In genomic region chr7:151825711-151826110, GRCh38 we compare ENCODE assay signal across 16 cellular contexts.
"Had no signal": no experiment of that assay in that cellular context is flagged by ENCODE, and none has a peak within 500 bp of the region (broad histone marks: within the 10 kb centered on the region; RNA-seq: fewer than 3 reads in every experiment).

No MANE protein-coding gene starts in this region.

- H3K27ac ChIP-seq: WERI-Rb-1 had no signal

- H3K27ac Mint-ChIP-seq: activated naive CD4-positive, alpha-beta T cell treated with anti-CD3 and anti-CD28 coated beads, Interleukin-2, amount 50 U/mL, for 72 hours; endodermal cell; progenitor cell of endocrine pancreas; stimulated activated naive B cell treated with anti-CD40 and anti-IgM and Interleukin-4, amounts not matched to agents 10 μg/mL and 1 μg/mL and 100 μg/mL, for 72 hours had no signal

- H3K4me3 Mint-ChIP-seq: brain; endodermal cell; naive thymus-derived CD8-positive, alpha-beta T cell had no signal

- H3K27me3 ChIP-seq: spleen had no signal

- DNase-seq: activated CD4-positive, alpha-beta T cell treated with anti-CD3 and anti-CD28 coated beads for 48 hours; activated effector memory CD4-positive, alpha-beta T cell treated with anti-CD3 and anti-CD28 coated beads, Interleukin-2, amount 50 U/mL, for 16 hours; amniotic stem cell; endodermal cell; glutamatergic neuron; naive thymus-derived CD8-positive, alpha-beta T cell; nucleus accumbens; stimulated activated CD4-positive, alpha-beta T cell treated with anti-CD3 and anti-CD28 coated beads, Interleukin-1b, Interleukin-23, amount 100 ng/mL, for 48 hours; stimulated activated naive B cell treated with anti-CD40 and anti-IgM and Interleukin-4, amounts not matched to agents 10 μg/mL and 1 μg/mL and 100 μg/mL, for 72 hours; trophoblast cell; WERI-Rb-1 had no signal

- H3K9me3 ChIP-seq: spleen had no signal

- H3K36me3 Mint-ChIP-seq: activated naive CD4-positive, alpha-beta T cell treated with anti-CD3 and anti-CD28 coated beads, Interleukin-2, amount 50 U/mL, for 72 hours; brain had no signal

- H3K36me3 ChIP-seq: spleen, WERI-Rb-1 had no signal

- H3K27me3 Mint-ChIP-seq: naive thymus-derived CD8-positive, alpha-beta T cell; stimulated activated naive B cell treated with anti-CD40 and anti-IgM and Interleukin-4, amounts not matched to agents 10 μg/mL and 1 μg/mL and 100 μg/mL, for 72 hours had no signal

- H3K4me3 ChIP-seq: lung, spleen had no signal

- H3K9me3 Mint-ChIP-seq: activated naive CD4-positive, alpha-beta T cell treated with anti-CD3 and anti-CD28 coated beads, Interleukin-2, amount 50 U/mL, for 72 hours; brain; endodermal cell; naive thymus-derived CD8-positive, alpha-beta T cell; stimulated activated naive B cell treated with anti-CD40 and anti-IgM and Interleukin-4, amounts not matched to agents 10 μg/mL and 1 μg/mL and 100 μg/mL, for 72 hours had no signal
